In genomic region chr2:65565681-65566080, GRCh38 we compare ENCODE assay signal across 13 cellular contexts.
"Had no signal": no experiment of that assay in that cellular context is flagged by ENCODE, and none has a peak within 500 bp of the region (broad histone marks: within the 10 kb centered on the region; RNA-seq: fewer than 3 reads in every experiment).

No MANE protein-coding gene starts in this region.

- H3K4me3 Mint-ChIP-seq: activated naive CD4-positive, alpha-beta T cell treated with anti-CD3 and anti-CD28 coated beads, Interleukin-2, amount 10 ng/mL, durations not matched to agents 7 days and 5 days; central memory CD8-positive, alpha-beta T cell; stimulated activated naive CD8-positive, alpha-beta T cell treated with anti-CD3 and anti-CD28 coated beads, Interleukin-15, Interleukin-2, amounts not matched to agents 100 ng/mL and 50 ng/mL, for 24 hours had no signal

- H3K27ac Mint-ChIP-seq: activated naive CD4-positive, alpha-beta T cell treated with anti-CD3 and anti-CD28 coated beads, Interleukin-2, amount 10 ng/mL, durations not matched to agents 7 days and 5 days; activated T-helper 2 cell treated with anti-CD3 and anti-CD28 coated beads, Interferon-gamma antibody, Interleukin-2, Interleukin-4, amounts not matched to agents 10 μg/mL and 5 μg/mL and 100 μg/mL, durations not matched to agents 14 hours and 24 hours and 36 hours; stimulated activated naive CD8-positive, alpha-beta T cell treated with anti-CD3 and anti-CD28 coated beads, Interleukin-15, Interleukin-2, amounts not matched to agents 100 ng/mL and 50 ng/mL, for 24 hours had no signal

- H3K9me3 ChIP-seq: gastrocnemius medialis, left ventricle myocardium inferior, right lobe of liver, uterus had no signal

- H3K27me3 ChIP-seq: gastrocnemius medialis, right lobe of liver, uterus had no signal

- FAIRE-seq: endometrium had no signal

- H3K27me3 Mint-ChIP-seq: central memory CD8-positive, alpha-beta T cell had no signal

- H3K4me3 ChIP-seq: gastrocnemius medialis, left ventricle myocardium inferior, right lobe of liver, uterus had no signal

- H3K36me3 ChIP-seq: gastrocnemius medialis, left ventricle myocardium inferior, right lobe of liver, uterus had no signal

- H3K27ac ChIP-seq: gastrocnemius medialis, left ventricle myocardium inferior, right lobe of liver, uterus had no signal

- H3K4me1 ChIP-seq: gastrocnemius medialis, left ventricle myocardium inferior, right lobe of liver, uterus had no signal

- DNase-seq: activated CD4-positive, alpha-beta T cell treated with anti-CD3 and anti-CD28 coated beads, Interleukin-2, amount 50 U/mL, for 1 hour; activated naive CD4-positive, alpha-beta T cell treated with anti-CD3 and anti-CD28 coated beads, Interleukin-2, amount 10 ng/mL, durations not matched to agents 7 days and 5 days; gastrocnemius medialis; islet precursor cell; left ventricle myocardium inferior; posterior cingulate gyrus; right lobe of liver; stimulated activated CD4-positive, alpha-beta T cell treated with anti-CD3 and anti-CD28 coated beads, Interleukin-12 subunit alpha, Interleukin-12 subunit beta, amount 100 ng/mL, for 4 hours; uterus had no signal

- H3K9me3 Mint-ChIP-seq: activated naive CD4-positive, alpha-beta T cell treated with anti-CD3 and anti-CD28 coated beads, Interleukin-2, amount 10 ng/mL, durations not matched to agents 7 days and 5 days; activated T-helper 2 cell treated with anti-CD3 and anti-CD28 coated beads, Interferon-gamma antibody, Interleukin-2, Interleukin-4, amounts not matched to agents 10 μg/mL and 5 μg/mL and 100 μg/mL, durations not matched to agents 14 hours and 24 hours and 36 hours; central memory CD8-positive, alpha-beta T cell; stimulated activated naive CD8-positive, alpha-beta T cell treated with anti-CD3 and anti-CD28 coated beads, Interleukin-15, Interleukin-2, amounts not matched to agents 100 ng/mL and 50 ng/mL, for 24 hours had no signal

- ATAC-seq: gastrocnemius medialis had no signal

- H3K36me3 Mint-ChIP-seq: activated naive CD4-positive, alpha-beta T cell treated with anti-CD3 and anti-CD28 coated beads, Interleukin-2, amount 10 ng/mL, durations not matched to agents 7 days and 5 days had no signal
